In the genomic region with DNA sequence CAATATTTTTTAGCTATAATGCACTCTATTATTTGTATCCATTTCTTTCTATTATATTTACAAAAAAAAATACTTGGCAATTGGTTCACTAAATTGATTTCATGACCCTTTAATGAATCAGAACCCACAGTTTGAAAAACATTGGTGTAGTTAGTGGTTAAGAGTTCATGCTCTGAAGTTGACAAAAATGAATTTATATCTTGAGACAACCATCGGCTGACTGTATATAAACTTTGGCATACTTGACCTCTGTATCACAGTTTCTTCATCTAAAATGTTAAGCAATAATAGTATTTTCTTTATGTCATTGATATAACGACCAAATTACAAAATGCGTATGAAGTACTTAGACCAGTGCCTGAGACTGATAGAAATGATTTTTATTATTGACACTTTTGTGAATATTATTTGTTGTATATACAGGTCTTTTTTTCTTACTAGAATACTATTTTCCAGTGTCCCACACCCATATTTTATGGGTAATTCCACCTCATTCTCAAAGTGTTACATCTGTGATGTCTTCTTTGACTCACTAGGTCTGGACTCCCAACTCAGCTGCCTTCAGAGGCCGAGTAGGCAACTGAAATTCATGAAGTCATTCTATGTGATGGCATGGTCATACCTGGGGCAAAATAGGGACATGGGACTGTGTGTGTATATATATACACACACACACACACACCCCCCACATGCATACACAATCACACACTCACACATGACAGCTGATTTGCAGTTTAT, we compare ENCODE assay signal across 17 cellular contexts.
DNase-seq lines count a peak whose midpoint lies in the region; ATAC-seq and TF ChIP-seq lines count a peak whose summit lies in the region.
"Had no signal": no experiment of that assay in that cellular context is flagged by ENCODE, and none has a peak within 500 bp of the region (broad histone marks: within the 10 kb centered on the region; RNA-seq: fewer than 3 reads in every experiment).

No MANE protein-coding gene starts in this region.

- DNase-seq in ELR (ENCODE audit: low read depth) (peak; percentile 85), adipocyte (ENCODE audit: low read depth) (peak; percentile 7), fibroblast of peridontal ligament (ENCODE audit: extremely low read depth) (peak; percentile 91), NCI-H2196 (lab: John Stamatoyannopoulos, UW; ENCODE audit: unreplicated experiment) (no peak), lower lobe of right lung (no peak)
- DNase-seq: ACHN; CD8-positive, alpha-beta T cell; KBM-7; NCI-H1417 treated with DMSO at 0.1 percent for 48 hours; NCI-H1930; NCI-H446 treated with DMSO at 0.1 percent for 48 hours; NK-92 treated with Interleukin-12 subunit alpha and Interleukin-12 subunit beta, amount 100 ng/mL, for 24 hours; SHP77 treated with DMSO at 0.1 percent for 48 hours had no signal

- H3K9me3 ChIP-seq in adipocyte (ENCODE audit: control insufficient read depth, low read length) (no peaks in the 10 kb centered on the region), lower lobe of right lung (no peaks in the 10 kb centered on the region)
- H3K9me3 ChIP-seq: BLaER1 had no signal

- no peak overlapping the region for H3K9ac ChIP-seq in adipocyte (ENCODE audit: low read length)
- H3K9ac ChIP-seq: BLaER1 had no signal

- H3K27ac ChIP-seq in lower lobe of right lung, result no peak overlapping the region
- H3K27ac ChIP-seq: BLaER1 had no signal

- H3K36me3 ChIP-seq in adipocyte (ENCODE audit: control insufficient read depth, insufficient read depth, low read length, severe bottlenecking), result no peaks in the 10 kb centered on the region
- no peaks in the 10 kb centered on the region for H3K36me3 ChIP-seq in lower lobe of right lung
- H3K36me3 ChIP-seq: BLaER1 had no signal

- ATAC-seq in lower lobe of right lung (no peak), HG03039 (IDR thresholded peaks at IDR 0.05; ENCODE audit: unreplicated experiment) (no peak), GM19455 (IDR thresholded peaks at IDR 0.05; ENCODE audit: unreplicated experiment) (no peak)
- ATAC-seq: CD8-positive, alpha-beta T cell; SK-N-SH treated with all-trans-retinoic acid at 6 μM for 48 hours had no signal

- no peaks in the 10 kb centered on the region for H3K27me3 ChIP-seq in adipocyte (replicated peaks; ENCODE audit: control insufficient read depth, insufficient read depth, low read length)
- H3K27me3 ChIP-seq in lower lobe of right lung (ENCODE audit: low read depth), result no peaks in the 10 kb centered on the region
- H3K27me3 ChIP-seq: BLaER1 had no signal

- intact Hi-C loops in lower lobe of right lung (cut with DNase I), result no loop called here

- H3K4me3 ChIP-seq in adipocyte (ENCODE audit: low read length) (no peak overlapping the region), lower lobe of right lung (no peak overlapping the region)
- H3K4me3 ChIP-seq: BLaER1 had no signal

- no peak for TF ChIP-seq CTCF in lower lobe of right lung (IDR thresholded peaks at IDR 0.05)

- H3K4me1 ChIP-seq in adipocyte (ENCODE audit: control insufficient read depth, insufficient read depth, low read length) (peaks cover 12% of the 10 kb centered on the region), lower lobe of right lung (no peaks in the 10 kb centered on the region)
- H3K4me1 ChIP-seq: BLaER1 had no signal

Comparison
In these comparisons a context has a peak if more than half of its experiments do, and no peak if none do; other contexts are left out.
1. DNase-seq: peak in ELR (single experiment), adipocyte (single experiment) and fibroblast of peridontal ligament (single experiment); none in NCI-H2196 (single experiment) and lower lobe of right lung (single experiment).